10 cellular contexts compared by ENCODE assay signal in genomic region chrX:23332888-23333821, GRCh38. TPM values are rescaled to one million over a fixed set of nuclear protein-coding genes. Genes with fewer than 3 reads are reported as not detected.
A peak's percentile ranks its signal among the peaks of the same experiment; 100 is the strongest.
DNase-seq lines count a peak whose midpoint lies in the region; ATAC-seq and TF ChIP-seq lines count a peak whose summit lies in the region.
"Had no signal": no experiment of that assay in that cellular context is flagged by ENCODE, and none has a peak within 500 bp of the region (broad histone marks: within the 10 kb centered on the region; RNA-seq: fewer than 3 reads in every experiment).

No MANE protein-coding gene starts in this region.

- intact Hi-C loops in right cardiac atrium (cut with DNase I) (no loop called here), cardiac septum (cut with DNase I) (no loop called here), aorta (cut with DNase I) (no loop called here)

- WGBS in right cardiac atrium = 2% methylated on average over 75 of the region's 75 CpGs
- 1 to 28% methylated on average over 74 to 75 of the region's 75 CpGs for WGBS in aorta, 2 donors

- peak overlapping the region; percentile 58 for H3K4me3 ChIP-seq in right cardiac atrium (ENCODE audit: low read length)
- H3K4me3 ChIP-seq in aorta (ENCODE audit: low read length in 2 of 2) = peak overlapping the region; percentile 8 to 26

- peak overlapping the region; percentile 74 for H3K4me3 Mint-ChIP-seq in chondrocyte (ENCODE audit: unreplicated experiment)
- H3K4me3 Mint-ChIP-seq in nephron = peak overlapping the region; percentile 82 to 87 (median 86)
- H3K4me3 Mint-ChIP-seq in naive thymus-derived CD8-positive, alpha-beta T cell = peak overlapping the region in 2 of 10 donors; percentile 43 to 57

- H3K9me3 Mint-ChIP-seq in chondrocyte (ENCODE audit: low read depth) (no peaks in the 10 kb centered on the region), nephron (no peaks in the 10 kb centered on the region)
- peaks cover 0 to 7% (median 0%) of the 10 kb centered on the region in 9 donors for H3K9me3 Mint-ChIP-seq in naive thymus-derived CD8-positive, alpha-beta T cell

- H3K4me1 ChIP-seq in right cardiac atrium (ENCODE audit: control insufficient read depth, insufficient read depth, low read length) (peaks cover 1% of the 10 kb centered on the region), aorta (ENCODE audit: control insufficient read depth in 1 of 2, insufficient read depth in 2 of 2, low read length in 2 of 2) (no peaks in the 10 kb centered on the region)

- POLR2A ChIA-PET in naive thymus-derived CD8-positive, alpha-beta T cell (lab: Charles Lee) = no interaction called here

- peak in 1 of 3 donors; percentile 41 for DNase-seq in right cardiac atrium
- no peak for DNase-seq in cardiac septum (ENCODE audit: low spot score)
- DNase-seq in chondrocyte (ENCODE audit: low spot score) = no peak
- no peak for DNase-seq in aorta
- DNase-seq in naive thymus-derived CD8-positive, alpha-beta T cell = no peak
- no peak for DNase-seq in dedifferentiated amniotic fluid mesenchymal stem cell (ENCODE audit: extremely low spot score)
- no peak for DNase-seq in NOMO-1 (lab: John Stamatoyannopoulos, UW; ENCODE audit: unreplicated experiment in 2 of 2)
- DNase-seq: KG1; stimulated activated naive CD4-positive, alpha-beta T cell had no signal

- H3K27ac ChIP-seq in right cardiac atrium (ENCODE audit: low read length) (no peak overlapping the region), aorta (ENCODE audit: low read depth in 1 of 2, low read length in 2 of 2) (no peak overlapping the region)

- no peaks in the 10 kb centered on the region for H3K36me3 ChIP-seq in aorta (ENCODE audit: control insufficient read depth in 1 of 2, insufficient read depth in 2 of 2, low read length in 1 of 2)

- H3K36me3 Mint-ChIP-seq in chondrocyte (ENCODE audit: low read depth) (peaks cover 3% of the 10 kb centered on the region), nephron (ENCODE audit: low read depth) (no peaks in the 10 kb centered on the region)
- peaks cover 0 to 3% (median 0%) of the 10 kb centered on the region in 3 donors for H3K36me3 Mint-ChIP-seq in naive thymus-derived CD8-positive, alpha-beta T cell

- H3K9me3 ChIP-seq in right cardiac atrium (ENCODE audit: control insufficient read depth, low read length) = no peaks in the 10 kb centered on the region
- H3K9me3 ChIP-seq in aorta (ENCODE audit: control insufficient read depth, low read length) = no peaks in the 10 kb centered on the region

- ATAC-seq in right cardiac atrium (no peak), aorta (ENCODE audit: low FRiP score) (peak; percentile 19)
- ATAC-seq in naive thymus-derived CD8-positive, alpha-beta T cell = no peak

- H3K4me1 Mint-ChIP-seq in chondrocyte (ENCODE audit: low read depth) (peaks cover 28% of the 10 kb centered on the region), nephron (peaks cover 8% of the 10 kb centered on the region)
- H3K4me1 Mint-ChIP-seq in naive thymus-derived CD8-positive, alpha-beta T cell = peaks cover 6 to 17% (median 11%) of the 10 kb centered on the region in 4 donors

- no peak overlapping the region for H3K27ac Mint-ChIP-seq in chondrocyte (ENCODE audit: unreplicated experiment)
- no peak overlapping the region for H3K27ac Mint-ChIP-seq in nephron
- H3K27ac Mint-ChIP-seq in naive thymus-derived CD8-positive, alpha-beta T cell = no peak overlapping the region

- H3K27me3 ChIP-seq in right cardiac atrium (ENCODE audit: control insufficient read depth, insufficient read depth) (no peaks in the 10 kb centered on the region), aorta (ENCODE audit: control insufficient read depth in 1 of 2, insufficient read depth in 2 of 2, low read length in 1 of 2) (no peaks in the 10 kb centered on the region)

- no peak for TF ChIP-seq CTCF in chondrocyte (IDR thresholded peaks at IDR 0.05)
- no peak for TF ChIP-seq CTCF in nephron (IDR thresholded peaks at IDR 0.05; ENCODE audit: unreplicated experiment in 3 of 3)

- H3K27me3 Mint-ChIP-seq in chondrocyte (ENCODE audit: low read depth) = peaks cover 66% of the 10 kb centered on the region
- H3K27me3 Mint-ChIP-seq in nephron (ENCODE audit: low read depth) = peaks cover 96% of the 10 kb centered on the region
- H3K27me3 Mint-ChIP-seq in naive thymus-derived CD8-positive, alpha-beta T cell = peaks cover 19 to 51% (median 33%) of the 10 kb centered on the region in 5 donors

RNA-seq across cellular contexts. Expression of gene PTCHD1, which starts 1.5 kb away (rescaled TPM):
- total RNA-seq in right cardiac atrium (under 1 TPM; 0.11 to 0.63 (median 0.26) TPM), cardiac septum (0.22 TPM), chondrocyte (0.82 to 1.9 TPM in 2 of 3 replicates, not detected in the other), aorta (10 to 100 TPM in 1 of 2 donors, under 1 TPM in 1; 0.51 to 16.2 TPM)
- polyA plus RNA-seq in right cardiac atrium (0.09 TPM), aorta (under 1 TPM in 1 of 2 donors, not detected in 1; 0.03 TPM)
- not detected for total RNA-seq in naive thymus-derived CD8-positive, alpha-beta T cell
- not detected for polyA plus RNA-seq in naive thymus-derived CD8-positive, alpha-beta T cell
